Comparison of ENCODE assay signal across 15 cellular contexts in genomic region chr20:38171301-38172010, GRCh38. TPM values are rescaled to one million over a fixed set of nuclear protein-coding genes. Genes with fewer than 3 reads are reported as not detected.
DNase-seq lines count a peak whose midpoint lies in the region; ATAC-seq, FAIRE-seq and TF ChIP-seq lines count a peak whose summit lies in the region.
"Had no signal": no experiment of that assay in that cellular context is flagged by ENCODE, and none has a peak within 500 bp of the region (broad histone marks: within the 10 kb centered on the region; RNA-seq: fewer than 3 reads in every experiment).

No MANE protein-coding gene starts in this region.

- TF ChIP-seq POLR2A in A549 (IDR thresholded peaks at IDR 0.05; ENCODE audit: low read length): no peak
- TF ChIP-seq POLR2A in NB4 (IDR thresholded peaks at IDR 0.05; ENCODE audit: extremely low read depth, insufficient read length): no peak
- TF ChIP-seq POLR2A in tibial nerve (IDR thresholded peaks at IDR 0.05): no peak

- no peak overlapping the region for H4K8ac ChIP-seq in mesendoderm (ENCODE audit: low read depth, low read length)

- H3K27ac ChIP-seq in A549: peak overlapping the region; percentile 91 to 93
- peak overlapping the region; percentile 60 for H3K27ac ChIP-seq in brain microvascular endothelial cell
- no peak overlapping the region for H3K27ac ChIP-seq in mesendoderm (ENCODE audit: low read depth, low read length)
- no peak overlapping the region for H3K27ac ChIP-seq in tibial nerve
- H3K27ac ChIP-seq: vagina had no signal

- POLR2A ChIA-PET in A549 (lab: Yijun Ruan, JAX): no interaction called here

- no peaks in the 10 kb centered on the region for H3K27me3 ChIP-seq in brain microvascular endothelial cell (replicated peaks)
- H3K27me3 ChIP-seq in mesendoderm (ENCODE audit: insufficient read depth, low read length, poor library complexity): no peaks in the 10 kb centered on the region
- H3K27me3 ChIP-seq in tibial nerve: no peaks in the 10 kb centered on the region
- H3K27me3 ChIP-seq: vagina had no signal

- no peak for ATAC-seq in A549
- no peak for ATAC-seq in activated naive CD4-positive, alpha-beta T cell treated with anti-CD3 and anti-CD28 coated beads, Interleukin-2, amount 50 U/mL, for 72 hours
- ATAC-seq: activated CD4-positive, alpha-beta T cell treated with anti-CD3 and anti-CD28 coated beads for 36 hours had no signal

- no peak overlapping the region for H2BK5ac ChIP-seq in mesendoderm (ENCODE audit: low read length)

- H3K9me3 Mint-ChIP-seq in activated naive CD4-positive, alpha-beta T cell treated with anti-CD3 and anti-CD28 coated beads, Interleukin-2, amount 50 U/mL, for 72 hours: no peaks in the 10 kb centered on the region

- H4K5ac ChIP-seq in mesendoderm (ENCODE audit: low read length): no peak overlapping the region

- CTCF ChIA-PET in A549 (lab: Yijun Ruan, JAX): interaction anchor here (16.0 to 32.6 kb wide), 2 partner anchors 45 to 111 kb away, joined by 182 to 818 read pairs; no protein-coding TSS in a partner anchor

- no peaks in the 10 kb centered on the region for H3K36me3 ChIP-seq in brain microvascular endothelial cell (replicated peaks)
- no peaks in the 10 kb centered on the region for H3K36me3 ChIP-seq in mesendoderm (ENCODE audit: control insufficient read depth, insufficient read depth, low read length)
- no peaks in the 10 kb centered on the region for H3K36me3 ChIP-seq in tibial nerve
- H3K36me3 ChIP-seq: vagina had no signal

- H3K36me3 Mint-ChIP-seq in activated naive CD4-positive, alpha-beta T cell treated with anti-CD3 and anti-CD28 coated beads, Interleukin-2, amount 50 U/mL, for 72 hours: no peaks in the 10 kb centered on the region

- TF ChIP-seq EP300 in A549 (IDR thresholded peaks at IDR 0.05) (no peak), tibial nerve (IDR thresholded peaks at IDR 0.05) (no peak)

- H3K23ac ChIP-seq in mesendoderm (ENCODE audit: low read length): no peak overlapping the region

- H2BK120ac ChIP-seq in mesendoderm (ENCODE audit: low read depth, low read length): no peak overlapping the region

- no peak overlapping the region for H3K4ac ChIP-seq in mesendoderm (ENCODE audit: low read depth, low read length)

- in situ Hi-C loops in brain microvascular endothelial cell (cut with HindIII; ENCODE audit: low pct_ligation_motif_present, low sequenced_read_pairs): no loop called here

- TF ChIP-seq RAD21 in A549 (conservative IDR thresholded peaks at IDR 0.05 in 1 of 2, IDR thresholded peaks at IDR 0.05 in 1 of 2): no peak

- H3K4me3 ChIP-seq in A549 (no peak overlapping the region), NB4 (ENCODE audit: low read depth, low read length) (no peak overlapping the region), brain microvascular endothelial cell (ENCODE audit: low read depth, low read length) (no peak overlapping the region), mesendoderm (ENCODE audit: low read length) (no peak overlapping the region), tibial nerve (no peak overlapping the region)
- H3K4me3 ChIP-seq: vagina had no signal

- FAIRE-seq in A549 (lab: Jason Lieb, UNC): no peak
- FAIRE-seq: GM19239 had no signal

- no peak for TF ChIP-seq CTCF in A549 (IDR thresholded peaks at IDR 0.05)
- no peak for TF ChIP-seq CTCF in NB4 (IDR thresholded peaks at IDR 0.05; ENCODE audit: low read depth, low read length)
- TF ChIP-seq CTCF in brain microvascular endothelial cell (IDR thresholded peaks at IDR 0.05; ENCODE audit: low read depth, low read length, missing control alignments): no peak
- no peak for TF ChIP-seq CTCF in tibial nerve (IDR thresholded peaks at IDR 0.05)

- no peak overlapping the region for H3K9ac ChIP-seq in mesendoderm (ENCODE audit: low read length)

- H3K4me1 ChIP-seq in A549 (peaks cover 78% of the 10 kb centered on the region), mesendoderm (ENCODE audit: control insufficient read depth, low read depth, low read length) (no peaks in the 10 kb centered on the region), tibial nerve (peaks cover 0 to 37% (median 4%) of the 10 kb centered on the region in 4 donors)

- no peak overlapping the region for H2BK15ac ChIP-seq in mesendoderm (replicated peaks; ENCODE audit: low read depth)

- no peak overlapping the region for H3K18ac ChIP-seq in mesendoderm (ENCODE audit: low read length)

- H3K9me3 ChIP-seq in A549 (no peaks in the 10 kb centered on the region), tibial nerve (no peaks in the 10 kb centered on the region)
- H3K9me3 ChIP-seq: vagina had no signal

- H3K56ac ChIP-seq in mesendoderm (ENCODE audit: low read length): no peak overlapping the region

- H3K79me2 ChIP-seq in mesendoderm (ENCODE audit: control insufficient read depth, insufficient read depth, low read length): no peaks in the 10 kb centered on the region

- no peak overlapping the region for H2AK5ac ChIP-seq in mesendoderm (ENCODE audit: low read length)

- peak overlapping the region; percentile 70; the same call in 2 of the 3 replicates for H3K4me2 ChIP-seq in A549
- H3K4me2 ChIP-seq in mesendoderm (ENCODE audit: low read length): no peak overlapping the region

- no peak for DNase-seq in A549 (ENCODE audit: low read depth in 1 of 2, low spot score in 1 of 2)
- DNase-seq in NB4 (ENCODE audit: low read depth): peak; percentile 23
- peak; percentile 44 for DNase-seq in brain microvascular endothelial cell
- peak; percentile 42 for DNase-seq in mesendoderm
- no peak for DNase-seq in tibial nerve (ENCODE audit: low spot score in 2 of 2)
- DNase-seq in EL: no peak
- no peak for DNase-seq in globus pallidus (ENCODE audit: low spot score)
- DNase-seq in activated naive CD4-positive, alpha-beta T cell treated with anti-CD3 and anti-CD28 coated beads, Interleukin-2, amount 50 U/mL, for 72 hours (ENCODE audit: low spot score in 2 of 2): no peak
- DNase-seq: activated CD4-positive, alpha-beta T cell treated with anti-CD3 and anti-CD28 coated beads for 36 hours; DMS79 treated with DMSO at 0.1 percent for 48 hours; effector CD4-positive, alpha-beta T cell; NCI-H526 had no signal

- no peak overlapping the region for H3K27ac Mint-ChIP-seq in activated naive CD4-positive, alpha-beta T cell treated with anti-CD3 and anti-CD28 coated beads, Interleukin-2, amount 50 U/mL, for 72 hours
- H3K27ac Mint-ChIP-seq: activated CD4-positive, alpha-beta T cell treated with anti-CD3 and anti-CD28 coated beads for 36 hours; B cell had no signal

- WGBS in A549 (ENCODE audit: missing lambda C conversion rate): 72% methylated on average over 7 of the region's 7 CpGs
- no CpG with 5 or more reads among the region's 7 CpGs for WGBS in mesendoderm (ENCODE audit: extremely low coverage, insufficient coverage, low lambda C conversion rate)
- 52 to 55% methylated on average over 7 of the region's 7 CpGs for WGBS in tibial nerve, 2 donors

- no peaks in the 10 kb centered on the region for H3K79me1 ChIP-seq in mesendoderm (ENCODE audit: low read length)

TF ChIP-seq in A549, 52 proteins besides CTCF, POLR2A, EP300 and RAD21:
- no peak for TF ChIP-seq RCOR1 (IDR thresholded peaks at IDR 0.05; ENCODE audit: low read depth, low read length)
- TF ChIP-seq MAFK (IDR thresholded peaks at IDR 0.05; ENCODE audit: partially characterized antibody): peak; percentile 89

RNA-seq across cellular contexts. Expression of gene TGM2, which starts 6.4 kb away (rescaled TPM):
- polyA plus RNA-seq in A549 (2011; rRNA removed) (173 TPM in 2 replicates), A549 (2017; fragmentation: RNase III; extraction: RNeasy Plus Mini Kit Qiagen cat#74134 plus additional on column Dnase treatment) (348 to 469 TPM (median 441 TPM) in 3 replicates)
- polyA plus RNA-seq in A549 (2012; cell fraction: cytosol; rRNA removed): 164 and 192 TPM in 2 replicates
- 241 and 325 TPM in 2 replicates for polyA plus RNA-seq in A549 (2012; cell fraction: nucleus; rRNA removed)
- polyA minus RNA-seq in A549 (2011; rRNA and poly(A)+ RNA removed): 181 and 216 TPM in 2 replicates
- 0.56 TPM for polyA plus RNA-seq in mesendoderm (2013, experiment 1 of 2)
- 0.56 TPM for polyA plus RNA-seq in mesendoderm (2013, experiment 2 of 2)
- total RNA-seq in tibial nerve: 10 to 100 TPM; 17.0 to 87.6 (median 55.8) TPM
- under 1 TPM in 1 of 2 donors, not detected in 1; 0.10 TPM for total RNA-seq in activated naive CD4-positive, alpha-beta T cell treated with anti-CD3 and anti-CD28 coated beads, Interleukin-2, amount 50 U/mL, for 72 hours

Comparison
In these comparisons a context has a peak if more than half of its experiments do, and no peak if none do; other contexts are left out.
1. DNase-seq: peak in NB4 (single experiment), brain microvascular endothelial cell (single experiment) and mesendoderm (single experiment); none in A549 (0 of 2), tibial nerve (0 of 2), EL (single experiment), globus pallidus (single experiment) and activated naive CD4-positive, alpha-beta T cell treated with anti-CD3 and anti-CD28 coated beads, Interleukin-2, amount 50 U/mL, for 72 hours (0 of 2).
2. H3K27ac ChIP-seq: peak in A549 (2 of 2) and brain microvascular endothelial cell (single experiment); none in mesendoderm (single experiment) and tibial nerve (0 of 4).
3. RNA of gene TGM2, which starts 6.4 kb away (total RNA-seq): 17.0 to 87.6 TPM in tibial nerve; 0.10 TPM in activated naive CD4-positive, alpha-beta T cell treated with anti-CD3 and anti-CD28 coated beads, Interleukin-2, amount 50 U/mL, for 72 hours; every median in the first group is over 10 times any median in the second.